Comparison of ENCODE assay signal across 22 cellular contexts in genomic region chr21:35953570-35953969, GRCh38.
DNase-seq lines count a peak whose midpoint lies in the region; ATAC-seq, FAIRE-seq and TF ChIP-seq lines count a peak whose summit lies in the region.
"Had no signal": no experiment of that assay in that cellular context is flagged by ENCODE, and none has a peak within 500 bp of the region (broad histone marks: within the 10 kb centered on the region; RNA-seq: fewer than 3 reads in every experiment).

No MANE protein-coding gene starts in this region.

- FAIRE-seq in astrocyte (lab: Jason Lieb, UNC) (peak; percentile 5), pancreas (lab: Jason Lieb, UNC) (no peak)
- FAIRE-seq: colon, endometrium, frontal cortex had no signal

- H3K9ac ChIP-seq in astrocyte (ENCODE audit: low read length) = no peak overlapping the region

- intact Hi-C loops in pancreas (cut with DNase I) = no loop called here
- intact Hi-C loops in transverse colon (cut with DNase I; ENCODE audit: low total_unique reads) = no loop called here

- WGBS in pancreas, 2 donors = 34 to 39% methylated on average over 3 of the region's 3 CpGs
- WGBS in transverse colon (ENCODE audit: low coverage in 1 of 2), 2 donors = 32 to 41% methylated on average over 3 of the region's 3 CpGs

- H4K20me1 ChIP-seq in astrocyte (ENCODE audit: insufficient read depth, low read length) = no peaks in the 10 kb centered on the region

- H3K36me3 ChIP-seq in astrocyte (ENCODE audit: insufficient read depth, low read length) (no peaks in the 10 kb centered on the region), pancreas (no peaks in the 10 kb centered on the region), transverse colon (no peaks in the 10 kb centered on the region)
- H3K36me3 ChIP-seq: thoracic aorta had no signal

- H3K36me3 Mint-ChIP-seq in astrocyte (ENCODE audit: low read depth, unreplicated experiment) = no peaks in the 10 kb centered on the region
- H3K36me3 Mint-ChIP-seq: stimulated activated memory B cell treated with anti-CD40 and anti-IgM and Interleukin-4, amounts not matched to agents 10 μg/mL and 1 μg/mL and 100 μg/mL, for 72 hours; T-cell had no signal

- TF ChIP-seq POLR2A in transverse colon (IDR thresholded peaks at IDR 0.05) = no peak

- H2AFZ ChIP-seq in astrocyte (ENCODE audit: low read depth, low read length) = no peak overlapping the region

- H3K27me3 ChIP-seq in astrocyte (ENCODE audit: insufficient read depth, low read length) = peaks cover 31% of the 10 kb centered on the region
- H3K27me3 ChIP-seq in pancreas = no peaks in the 10 kb centered on the region
- H3K27me3 ChIP-seq in transverse colon = peaks cover 4% of the 10 kb centered on the region

- H3K9me3 Mint-ChIP-seq in astrocyte (ENCODE audit: unreplicated experiment) = no peaks in the 10 kb centered on the region
- H3K9me3 Mint-ChIP-seq: T-cell had no signal

- H3K4me3 ChIP-seq in astrocyte (ENCODE audit: insufficient read depth, low read depth, low read length) (no peak overlapping the region), fibroblast of the aortic adventitia (ENCODE audit: low read depth, low read length) (no peak overlapping the region), pancreas (no peak overlapping the region), transverse colon (no peak overlapping the region)
- H3K4me3 ChIP-seq: thoracic aorta had no signal

- in situ Hi-C loops in transverse colon (cut with MboI; ENCODE audit: low pct_ligation_motif_present in 1 of 4, low pct_unique_long_range_greater_than_20kb in 1 of 4, low sequenced_read_pairs in 3 of 4) = no loop called here

- H3K27ac ChIP-seq in astrocyte (ENCODE audit: low read depth, low read length) = no peak overlapping the region
- peak overlapping the region in 2 of 4 donors; percentile 66 to 67 for H3K27ac ChIP-seq in pancreas
- H3K27ac ChIP-seq in transverse colon = no peak overlapping the region
- H3K27ac ChIP-seq: thoracic aorta had no signal

- no peaks in the 10 kb centered on the region for H3K4me1 ChIP-seq in astrocyte (ENCODE audit: insufficient read depth, low read length)
- peaks cover 0 to 7% (median 0%) of the 10 kb centered on the region in 3 donors for H3K4me1 ChIP-seq in pancreas
- H3K4me1 ChIP-seq in transverse colon = no peaks in the 10 kb centered on the region

- no peaks in the 10 kb centered on the region for H3K4me1 Mint-ChIP-seq in astrocyte (ENCODE audit: low read depth, unreplicated experiment)
- H3K4me1 Mint-ChIP-seq: stimulated activated memory B cell treated with anti-CD40 and anti-IgM and Interleukin-4, amounts not matched to agents 10 μg/mL and 1 μg/mL and 100 μg/mL, for 72 hours; T-cell had no signal

- H3K4me3 Mint-ChIP-seq in astrocyte (ENCODE audit: unreplicated experiment) = no peak overlapping the region
- H3K4me3 Mint-ChIP-seq: stimulated activated memory B cell treated with anti-CD40 and anti-IgM and Interleukin-4, amounts not matched to agents 10 μg/mL and 1 μg/mL and 100 μg/mL, for 72 hours; T-cell had no signal

- DNase-seq in HT-29 (ENCODE audit: low spot score) = peak; percentile 32
- peak; percentile 15 for DNase-seq in astrocyte (ENCODE audit: low read depth)
- peak; percentile 54 for DNase-seq in fibroblast of the aortic adventitia (ENCODE audit: low read depth)
- no peak for DNase-seq in pancreas
- no peak for DNase-seq in activated naive CD4-positive, alpha-beta T cell treated with anti-CD3 and anti-CD28 coated beads, Interleukin-2, amount 50 U/mL, for 16 hours
- no peak for DNase-seq in transverse colon
- DNase-seq in mesenteric fat pad (ENCODE audit: low spot score) = no peak
- DNase-seq: activated CD4-positive, alpha-beta T cell treated with anti-CD3 and anti-CD28 coated beads, Interleukin-2, amount 50 U/mL, for 4 hours; anterior cingulate cortex; COR-L47; KG1; kidney glomerular epithelial cell; MV-4-11; NCI-H2081 treated with DMSO at 0.1 percent for 48 hours; NCI-H526 treated with DMSO at 0.1 percent for 48 hours; T-cell had no signal

- no peaks in the 10 kb centered on the region for H3K9me3 ChIP-seq in astrocyte (ENCODE audit: insufficient read depth, low read depth, low read length)
- H3K9me3 ChIP-seq in pancreas = no peaks in the 10 kb centered on the region
- H3K9me3 ChIP-seq in transverse colon = no peaks in the 10 kb centered on the region
- H3K9me3 ChIP-seq: thoracic aorta had no signal

- peaks cover 21% of the 10 kb centered on the region for H3K27me3 Mint-ChIP-seq in astrocyte (ENCODE audit: low read depth, unreplicated experiment)

- no peak for TF ChIP-seq EP300 in transverse colon (IDR thresholded peaks at IDR 0.05; ENCODE audit: low read depth)

- TF ChIP-seq CTCF in astrocyte (IDR thresholded peaks at IDR 0.05; ENCODE audit: insufficient read depth, low read depth, low read length) (no peak), fibroblast of the aortic adventitia (IDR thresholded peaks at IDR 0.05; ENCODE audit: insufficient read depth, low read length) (no peak), pancreas (IDR thresholded peaks at IDR 0.05) (no peak), transverse colon (IDR thresholded peaks at IDR 0.05) (no peak)

- H3K79me2 ChIP-seq in astrocyte (ENCODE audit: insufficient read depth, low read length) = no peaks in the 10 kb centered on the region

- peak; percentile 43 to 88 (median 80) for ATAC-seq in pancreas
- ATAC-seq: Right ventricle myocardium inferior; stimulated activated memory B cell treated with anti-CD40 and anti-IgM and Interleukin-4, amounts not matched to agents 10 μg/mL and 1 μg/mL and 100 μg/mL, for 72 hours; T-cell had no signal

- no peak overlapping the region for H3K27ac Mint-ChIP-seq in astrocyte (ENCODE audit: unreplicated experiment)
- H3K27ac Mint-ChIP-seq: stimulated activated memory B cell treated with anti-CD40 and anti-IgM and Interleukin-4, amounts not matched to agents 10 μg/mL and 1 μg/mL and 100 μg/mL, for 72 hours; T-cell had no signal

- H3K4me2 ChIP-seq in astrocyte (ENCODE audit: low read length) = no peak overlapping the region

Comparison
In these comparisons a context has a peak if more than half of its experiments do, and no peak if none do; other contexts are left out.
1. DNase-seq: peak in HT-29 (single experiment), astrocyte (single experiment) and fibroblast of the aortic adventitia (single experiment); none in pancreas (0 of 6), activated naive CD4-positive, alpha-beta T cell treated with anti-CD3 and anti-CD28 coated beads, Interleukin-2, amount 50 U/mL, for 16 hours (single experiment), transverse colon (single experiment) and mesenteric fat pad (single experiment).